In the genomic region with DNA sequence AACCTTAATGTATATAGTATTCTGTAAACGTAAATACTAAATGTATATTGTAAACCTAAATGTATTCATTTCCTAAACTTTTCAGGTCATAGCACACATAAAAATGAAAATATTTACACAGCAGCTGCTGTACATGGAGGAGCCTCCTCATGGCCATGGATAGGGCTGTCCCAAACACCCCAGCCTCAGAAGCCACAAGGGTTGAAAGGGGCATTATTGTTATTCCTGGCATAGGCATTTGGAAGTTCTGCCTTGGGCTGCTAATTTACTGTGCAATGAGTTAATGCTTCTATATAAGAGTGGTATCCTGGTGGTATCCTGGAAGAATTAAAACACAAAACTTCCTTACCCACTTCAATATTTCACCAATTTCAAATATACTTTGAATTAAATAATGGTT, we compare ENCODE assay signal across 2 cellular contexts.
TF ChIP-seq lines count a peak whose summit lies in the region.

No MANE protein-coding gene starts in this region.

TF ChIP-seq in IMR-90, 13 proteins besides CTCF, POLR2A, EP300 and RAD21:
- TF ChIP-seq RFX5 (IDR thresholded peaks at IDR 0.05; ENCODE audit: low read depth, low read length) (no peak), MXI1 (IDR thresholded peaks at IDR 0.05; ENCODE audit: borderline replicate concordance, low read depth, low read length) (no peak)

TF ChIP-seq in WTC11, 78 proteins besides CTCF, POLR2A, EP300 and RAD21:
- TF ChIP-seq GRHL2 (CRISPR knock-in tag; IDR thresholded peaks at IDR 0.05; ENCODE audit: insufficient replicate concordance, severe bottlenecking) = no peak
- TF ChIP-seq TCF7 (CRISPR knock-in tag; IDR thresholded peaks at IDR 0.05; ENCODE audit: low read depth) = no peak
- TF ChIP-seq, protein P1, sequence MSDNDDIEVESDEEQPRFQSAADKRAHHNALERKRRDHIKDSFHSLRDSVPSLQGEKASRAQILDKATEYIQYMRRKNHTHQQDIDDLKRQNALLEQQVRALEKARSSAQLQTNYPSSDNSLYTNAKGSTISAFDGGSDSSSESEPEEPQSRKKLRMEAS (CRISPR knock-in tag; IDR thresholded peaks at IDR 0.05) = no peak
- TF ChIP-seq MXD4 (CRISPR knock-in tag; IDR thresholded peaks at IDR 0.05; ENCODE audit: borderline replicate concordance) = no peak
- TF ChIP-seq, protein P2, sequence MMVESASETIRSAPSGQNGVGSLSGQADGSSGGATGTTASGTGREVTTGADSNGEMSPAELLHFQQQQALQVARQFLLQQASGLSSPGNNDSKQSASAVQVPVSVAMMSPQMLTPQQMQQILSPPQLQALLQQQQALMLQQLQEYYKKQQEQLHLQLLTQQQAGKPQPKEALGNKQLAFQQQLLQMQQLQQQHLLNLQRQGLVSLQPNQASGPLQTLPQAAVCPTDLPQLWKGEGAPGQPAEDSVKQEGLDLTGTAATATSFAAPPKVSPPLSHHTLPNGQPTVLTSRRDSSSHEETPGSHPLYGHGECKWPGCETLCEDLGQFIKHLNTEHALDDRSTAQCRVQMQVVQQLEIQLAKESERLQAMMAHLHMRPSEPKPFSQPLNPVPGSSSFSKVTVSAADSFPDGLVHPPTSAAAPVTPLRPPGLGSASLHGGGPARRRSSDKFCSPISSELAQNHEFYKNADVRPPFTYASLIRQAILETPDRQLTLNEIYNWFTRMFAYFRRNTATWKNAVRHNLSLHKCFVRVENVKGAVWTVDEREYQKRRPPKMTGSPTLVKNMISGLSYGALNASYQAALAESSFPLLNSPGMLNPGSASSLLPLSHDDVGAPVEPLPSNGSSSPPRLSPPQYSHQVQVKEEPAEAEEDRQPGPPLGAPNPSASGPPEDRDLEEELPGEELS (CRISPR knock-in tag; IDR thresholded peaks at IDR 0.05) = no peak
